11 cellular contexts compared by ENCODE assay signal in the genomic region with DNA sequence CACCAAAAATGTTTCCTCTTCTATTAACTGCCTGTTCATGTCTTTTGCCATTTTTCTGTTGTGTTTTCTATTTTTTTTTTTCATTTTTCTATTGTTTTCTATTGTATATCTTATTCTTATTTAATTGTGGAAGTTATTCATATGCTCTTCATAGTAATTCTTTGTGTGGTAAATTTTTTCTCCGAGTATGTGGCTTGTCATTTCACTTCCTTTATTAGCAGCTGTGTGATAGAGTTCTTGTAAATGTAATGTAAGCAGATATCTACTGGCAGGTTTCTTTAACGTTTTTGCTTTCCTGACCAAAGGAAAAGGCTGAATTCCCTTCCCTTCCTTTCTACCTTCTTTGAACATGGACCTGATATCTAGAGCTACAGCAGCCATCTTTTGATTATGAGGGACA.
DNase-seq lines count a peak whose midpoint lies in the region; ATAC-seq, FAIRE-seq and TF ChIP-seq lines count a peak whose summit lies in the region.
"Had no signal": no experiment of that assay in that cellular context is flagged by ENCODE, and none has a peak within 500 bp of the region (broad histone marks: within the 10 kb centered on the region; RNA-seq: fewer than 3 reads in every experiment).

No MANE protein-coding gene starts in this region.

- peaks cover 41% of the 10 kb centered on the region for H3K4me1 Mint-ChIP-seq in activated naive CD8-positive, alpha-beta T cell treated with anti-CD3 and anti-CD28 coated beads, Interleukin-2, amount 50 U/mL, for 24 hours

- peak overlapping the region; percentile 16 for H3K4me3 Mint-ChIP-seq in activated naive CD8-positive, alpha-beta T cell treated with anti-CD3 and anti-CD28 coated beads, Interleukin-2, amount 50 U/mL, for 24 hours

- no peaks in the 10 kb centered on the region for H3K36me3 Mint-ChIP-seq in activated naive CD8-positive, alpha-beta T cell treated with anti-CD3 and anti-CD28 coated beads, Interleukin-2, amount 50 U/mL, for 24 hours (ENCODE audit: low read depth)

- peak; percentile 75 for FAIRE-seq in G401.6 (lab: Jason Lieb, UNC)

- CTCF ChIA-PET in HEK293T (lab: Yijun Ruan, JAX) = no interaction called here

- no peaks in the 10 kb centered on the region for H3K9me3 Mint-ChIP-seq in activated naive CD8-positive, alpha-beta T cell treated with anti-CD3 and anti-CD28 coated beads, Interleukin-2, amount 50 U/mL, for 24 hours

- POLR2A ChIA-PET in HEK293T (lab: Yijun Ruan, JAX) = no interaction called here

- DNase-seq in MV-4-11 (lab: John Stamatoyannopoulos, UW) = peak; percentile 55
- DNase-seq in activated naive CD8-positive, alpha-beta T cell treated with anti-CD3 and anti-CD28 coated beads, Interleukin-2, amount 50 U/mL, for 24 hours = no peak
- DNase-seq in activated gamma-delta T cell treated with Interleukin-2 at 50 U/mL for 16 hours = no peak
- DNase-seq in 8988T = no peak
- DNase-seq in cerebellar nuclear complex (lab: John Stamatoyannopoulos, UW) = no peak
- no peak for DNase-seq in HEK293T (ENCODE audit: extremely low spot score)
- DNase-seq: aorta, tibial artery had no signal

- H3K27ac Mint-ChIP-seq in activated naive CD8-positive, alpha-beta T cell treated with anti-CD3 and anti-CD28 coated beads, Interleukin-2, amount 50 U/mL, for 24 hours = peak overlapping the region; percentile 53

- ATAC-seq in GM18909 (IDR thresholded peaks at IDR 0.05; ENCODE audit: poor library complexity, unreplicated experiment) = peak; percentile 52
- no peak for ATAC-seq in activated naive CD8-positive, alpha-beta T cell treated with anti-CD3 and anti-CD28 coated beads, Interleukin-2, amount 50 U/mL, for 24 hours
- ATAC-seq: Panc1 had no signal

- no peaks in the 10 kb centered on the region for H3K27me3 Mint-ChIP-seq in activated naive CD8-positive, alpha-beta T cell treated with anti-CD3 and anti-CD28 coated beads, Interleukin-2, amount 50 U/mL, for 24 hours

TF ChIP-seq in HEK293T, 16 proteins besides CTCF, POLR2A, EP300 and RAD21:
- no peak for TF ChIP-seq CTBP1 (IDR thresholded peaks at IDR 0.05; ENCODE audit: borderline replicate concordance)
- no peak for TF ChIP-seq BHLHE40 (IDR thresholded peaks at IDR 0.05; ENCODE audit: borderline replicate concordance)
- TF ChIP-seq SP1 (IDR thresholded peaks at IDR 0.05) = no peak
- TF ChIP-seq ZNF384 (IDR thresholded peaks at IDR 0.05) = no peak
- TF ChIP-seq ARNT (IDR thresholded peaks at IDR 0.05) = no peak
- no peak for TF ChIP-seq LEF1 (IDR thresholded peaks at IDR 0.05; ENCODE audit: borderline replicate concordance)
- no peak for TF ChIP-seq FOXA1 (IDR thresholded peaks at IDR 0.05)
- no peak for TF ChIP-seq ELF4 (IDR thresholded peaks at IDR 0.05)
